In the genomic region with DNA sequence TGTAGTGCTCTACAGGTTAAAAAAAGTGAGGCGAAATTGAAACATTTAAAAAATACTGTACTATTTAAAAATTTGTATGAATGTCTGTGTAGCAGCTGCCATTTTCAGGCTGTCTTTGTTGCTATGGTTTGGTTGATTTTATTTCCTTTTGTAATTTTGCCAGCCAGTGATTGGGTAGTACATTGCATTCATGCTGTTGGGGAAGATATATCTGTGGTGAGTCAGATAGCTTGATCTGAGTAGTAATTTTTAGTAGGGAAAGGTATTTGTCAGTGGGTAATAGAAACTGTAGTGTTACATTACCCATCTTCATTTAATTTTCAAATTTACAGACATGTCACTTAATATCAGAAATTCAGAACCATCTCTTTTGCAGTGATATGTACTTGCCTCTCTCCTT, we compare ENCODE assay signal across 1 cellular context.
A peak's percentile ranks its signal among the peaks of the same experiment; 100 is the strongest.
TF ChIP-seq lines count a peak whose summit lies in the region.

No MANE protein-coding gene starts in this region.

TF ChIP-seq in SK-N-SH, 30 proteins besides CTCF, POLR2A, EP300 and RAD21 (continued from another document):
- TF ChIP-seq, protein P1, sequence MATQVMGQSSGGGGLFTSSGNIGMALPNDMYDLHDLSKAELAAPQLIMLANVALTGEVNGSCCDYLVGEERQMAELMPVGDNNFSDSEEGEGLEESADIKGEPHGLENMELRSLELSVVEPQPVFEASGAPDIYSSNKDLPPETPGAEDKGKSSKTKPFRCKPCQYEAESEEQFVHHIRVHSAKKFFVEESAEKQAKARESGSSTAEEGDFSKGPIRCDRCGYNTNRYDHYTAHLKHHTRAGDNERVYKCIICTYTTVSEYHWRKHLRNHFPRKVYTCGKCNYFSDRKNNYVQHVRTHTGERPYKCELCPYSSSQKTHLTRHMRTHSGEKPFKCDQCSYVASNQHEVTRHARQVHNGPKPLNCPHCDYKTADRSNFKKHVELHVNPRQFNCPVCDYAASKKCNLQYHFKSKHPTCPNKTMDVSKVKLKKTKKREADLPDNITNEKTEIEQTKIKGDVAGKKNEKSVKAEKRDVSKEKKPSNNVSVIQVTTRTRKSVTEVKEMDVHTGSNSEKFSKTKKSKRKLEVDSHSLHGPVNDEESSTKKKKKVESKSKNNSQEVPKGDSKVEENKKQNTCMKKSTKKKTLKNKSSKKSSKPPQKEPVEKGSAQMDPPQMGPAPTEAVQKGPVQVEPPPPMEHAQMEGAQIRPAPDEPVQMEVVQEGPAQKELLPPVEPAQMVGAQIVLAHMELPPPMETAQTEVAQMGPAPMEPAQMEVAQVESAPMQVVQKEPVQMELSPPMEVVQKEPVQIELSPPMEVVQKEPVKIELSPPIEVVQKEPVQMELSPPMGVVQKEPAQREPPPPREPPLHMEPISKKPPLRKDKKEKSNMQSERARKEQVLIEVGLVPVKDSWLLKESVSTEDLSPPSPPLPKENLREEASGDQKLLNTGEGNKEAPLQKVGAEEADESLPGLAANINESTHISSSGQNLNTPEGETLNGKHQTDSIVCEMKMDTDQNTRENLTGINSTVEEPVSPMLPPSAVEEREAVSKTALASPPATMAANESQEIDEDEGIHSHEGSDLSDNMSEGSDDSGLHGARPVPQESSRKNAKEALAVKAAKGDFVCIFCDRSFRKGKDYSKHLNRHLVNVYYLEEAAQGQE (IDR thresholded peaks at IDR 0.05; ENCODE audit: low read depth, low read length): no peak
- TF ChIP-seq YY1 (IDR thresholded peaks at IDR 0.05; ENCODE audit: low read depth) (no peak), TEAD4 (IDR thresholded peaks at IDR 0.05; ENCODE audit: borderline replicate concordance, insufficient read depth) (no peak), CHD2 (IDR thresholded peaks at IDR 0.05; ENCODE audit: low read length, partially characterized antibody) (no peak), EZH2phosphoT487 (IDR thresholded peaks at IDR 0.05; ENCODE audit: borderline replicate concordance, low read depth) (no peak), GATA2 (CRISPR knock-in tag; IDR thresholded peaks at IDR 0.05) (no peak), MXI1 (IDR thresholded peaks at IDR 0.05; ENCODE audit: low read depth, low read length) (no peak), SMC3 (IDR thresholded peaks at IDR 0.05; ENCODE audit: low read depth, low read length) (no peak), NFIC (IDR thresholded peaks at IDR 0.05; ENCODE audit: borderline replicate concordance) (peak; percentile 46; the same call in 1 of the 2 replicates), SIN3A (IDR thresholded peaks at IDR 0.05; ENCODE audit: borderline replicate concordance, low read depth, low read length) (no peak), POLR2AphosphoS5 (IDR thresholded peaks at IDR 0.05; ENCODE audit: low read depth, low read length) (no peak), JUND (IDR thresholded peaks at IDR 0.05) (peak; percentile 60), FOXM1 (IDR thresholded peaks at IDR 0.05; ENCODE audit: low read depth) (no peak), TCF12 (IDR thresholded peaks at IDR 0.05) (peak; percentile 47; the same call in 1 of the 2 replicates), GABPA (IDR thresholded peaks at IDR 0.05; ENCODE audit: low read depth) (no peak), RXRA (IDR thresholded peaks at IDR 0.05; ENCODE audit: borderline replicate concordance, low read depth) (no peak), FOXJ3 (CRISPR knock-in tag; IDR thresholded peaks at IDR 0.05) (no peak), MEF2A (IDR thresholded peaks at IDR 0.05; ENCODE audit: borderline replicate concordance, low read depth) (no peak), FOSL2 (IDR thresholded peaks at IDR 0.05; ENCODE audit: borderline replicate concordance, low read depth) (peak; percentile 62; the same call in 1 of the 2 replicates), TAF1 (IDR thresholded peaks at IDR 0.05; ENCODE audit: borderline replicate concordance, low read depth, low read length) (no peak), NRF1 (IDR thresholded peaks at IDR 0.05; ENCODE audit: low read depth, low read length) (no peak), RFX5 (IDR thresholded peaks at IDR 0.05; ENCODE audit: low read length) (no peak), ELF1 (IDR thresholded peaks at IDR 0.05) (no peak)
- TF ChIP-seq, protein P2, sequence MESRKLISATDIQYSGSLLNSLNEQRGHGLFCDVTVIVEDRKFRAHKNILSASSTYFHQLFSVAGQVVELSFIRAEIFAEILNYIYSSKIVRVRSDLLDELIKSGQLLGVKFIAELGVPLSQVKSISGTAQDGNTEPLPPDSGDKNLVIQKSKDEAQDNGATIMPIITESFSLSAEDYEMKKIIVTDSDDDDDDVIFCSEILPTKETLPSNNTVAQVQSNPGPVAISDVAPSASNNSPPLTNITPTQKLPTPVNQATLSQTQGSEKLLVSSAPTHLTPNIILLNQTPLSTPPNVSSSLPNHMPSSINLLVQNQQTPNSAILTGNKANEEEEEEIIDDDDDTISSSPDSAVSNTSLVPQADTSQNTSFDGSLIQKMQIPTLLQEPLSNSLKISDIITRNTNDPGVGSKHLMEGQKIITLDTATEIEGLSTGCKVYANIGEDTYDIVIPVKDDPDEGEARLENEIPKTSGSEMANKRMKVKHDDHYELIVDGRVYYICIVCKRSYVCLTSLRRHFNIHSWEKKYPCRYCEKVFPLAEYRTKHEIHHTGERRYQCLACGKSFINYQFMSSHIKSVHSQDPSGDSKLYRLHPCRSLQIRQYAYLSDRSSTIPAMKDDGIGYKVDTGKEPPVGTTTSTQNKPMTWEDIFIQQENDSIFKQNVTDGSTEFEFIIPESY (IDR thresholded peaks at IDR 0.05; ENCODE audit: borderline replicate concordance, low read depth): no peak
- TF ChIP-seq, protein P3, sequence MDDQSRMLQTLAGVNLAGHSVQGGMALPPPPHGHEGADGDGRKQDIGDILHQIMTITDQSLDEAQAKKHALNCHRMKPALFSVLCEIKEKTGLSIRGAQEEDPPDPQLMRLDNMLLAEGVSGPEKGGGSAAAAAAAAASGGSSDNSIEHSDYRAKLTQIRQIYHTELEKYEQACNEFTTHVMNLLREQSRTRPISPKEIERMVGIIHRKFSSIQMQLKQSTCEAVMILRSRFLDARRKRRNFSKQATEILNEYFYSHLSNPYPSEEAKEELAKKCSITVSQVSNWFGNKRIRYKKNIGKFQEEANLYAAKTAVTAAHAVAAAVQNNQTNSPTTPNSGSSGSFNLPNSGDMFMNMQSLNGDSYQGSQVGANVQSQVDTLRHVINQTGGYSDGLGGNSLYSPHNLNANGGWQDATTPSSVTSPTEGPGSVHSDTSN (IDR thresholded peaks at IDR 0.05): peak; percentile 51; the same call in 1 of the 2 replicates
- TF ChIP-seq, protein P4, sequence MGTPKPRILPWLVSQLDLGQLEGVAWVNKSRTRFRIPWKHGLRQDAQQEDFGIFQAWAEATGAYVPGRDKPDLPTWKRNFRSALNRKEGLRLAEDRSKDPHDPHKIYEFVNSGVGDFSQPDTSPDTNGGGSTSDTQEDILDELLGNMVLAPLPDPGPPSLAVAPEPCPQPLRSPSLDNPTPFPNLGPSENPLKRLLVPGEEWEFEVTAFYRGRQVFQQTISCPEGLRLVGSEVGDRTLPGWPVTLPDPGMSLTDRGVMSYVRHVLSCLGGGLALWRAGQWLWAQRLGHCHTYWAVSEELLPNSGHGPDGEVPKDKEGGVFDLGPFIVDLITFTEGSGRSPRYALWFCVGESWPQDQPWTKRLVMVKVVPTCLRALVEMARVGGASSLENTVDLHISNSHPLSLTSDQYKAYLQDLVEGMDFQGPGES (IDR thresholded peaks at IDR 0.05; ENCODE audit: low read depth, low read length): no peak
- TF ChIP-seq, protein P5, sequence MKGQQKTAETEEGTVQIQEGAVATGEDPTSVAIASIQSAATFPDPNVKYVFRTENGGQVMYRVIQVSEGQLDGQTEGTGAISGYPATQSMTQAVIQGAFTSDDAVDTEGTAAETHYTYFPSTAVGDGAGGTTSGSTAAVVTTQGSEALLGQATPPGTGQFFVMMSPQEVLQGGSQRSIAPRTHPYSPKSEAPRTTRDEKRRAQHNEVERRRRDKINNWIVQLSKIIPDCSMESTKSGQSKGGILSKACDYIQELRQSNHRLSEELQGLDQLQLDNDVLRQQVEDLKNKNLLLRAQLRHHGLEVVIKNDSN (IDR thresholded peaks at IDR 0.05; ENCODE audit: borderline replicate concordance, low read depth): no peak
- TF ChIP-seq, protein P6, sequence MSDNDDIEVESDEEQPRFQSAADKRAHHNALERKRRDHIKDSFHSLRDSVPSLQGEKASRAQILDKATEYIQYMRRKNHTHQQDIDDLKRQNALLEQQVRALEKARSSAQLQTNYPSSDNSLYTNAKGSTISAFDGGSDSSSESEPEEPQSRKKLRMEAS (IDR thresholded peaks at IDR 0.05; ENCODE audit: low read depth): no peak
- TF ChIP-seq, protein P7, sequence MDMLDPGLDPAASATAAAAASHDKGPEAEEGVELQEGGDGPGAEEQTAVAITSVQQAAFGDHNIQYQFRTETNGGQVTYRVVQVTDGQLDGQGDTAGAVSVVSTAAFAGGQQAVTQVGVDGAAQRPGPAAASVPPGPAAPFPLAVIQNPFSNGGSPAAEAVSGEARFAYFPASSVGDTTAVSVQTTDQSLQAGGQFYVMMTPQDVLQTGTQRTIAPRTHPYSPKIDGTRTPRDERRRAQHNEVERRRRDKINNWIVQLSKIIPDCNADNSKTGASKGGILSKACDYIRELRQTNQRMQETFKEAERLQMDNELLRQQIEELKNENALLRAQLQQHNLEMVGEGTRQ (IDR thresholded peaks at IDR 0.05; ENCODE audit: borderline replicate concordance, low read depth, low read length): no peak
